37 cellular contexts compared by ENCODE assay signal in genomic region chr5:30540150-30540549, GRCh38.
"Had no signal": no experiment of that assay in that cellular context is flagged by ENCODE, and none has a peak within 500 bp of the region (broad histone marks: within the 10 kb centered on the region; RNA-seq: fewer than 3 reads in every experiment).

No MANE protein-coding gene starts in this region.

- H3K9me3 ChIP-seq: adrenal gland, body of pancreas had no signal

- H3K4me1 Mint-ChIP-seq: activated B cell treated with CpG ODN at 0.5 μM for 24 hours; activated CD4-positive, alpha-beta T cell treated with anti-CD3 and anti-CD28 coated beads, Interleukin-2, amount 10 ng/mL, durations not matched to agents 24 days and 14 days; activated naive CD8-positive, alpha-beta T cell treated with anti-CD3 and anti-CD28 coated beads for 36 hours; activated T-helper 17 cell treated with anti-CD3 and anti-CD28 coated beads, Interleukin-2, amount 50 U/mL, for 72 hours; central memory CD8-positive, alpha-beta T cell had no signal

- ATAC-seq: activated CD8-positive, alpha-beta T cell treated with anti-CD3 and anti-CD28 coated beads for 36 hours; activated naive CD4-positive, alpha-beta T cell treated with anti-CD3 and anti-CD28 coated beads, Interleukin-2, amount 50 U/mL, for 72 hours; activated T-cell treated with anti-CD3 and anti-CD28 coated beads, Interleukin-2, amount 50 U/mL, for 4 hours; activated T-cell treated with anti-CD3 and anti-CD28 coated beads, Interleukin-2, amount 50 U/mL, for 72 hours; activated T-helper 17 cell treated with anti-CD3 and anti-CD28 coated beads, Interleukin-2, amount 50 U/mL, for 72 hours; body of pancreas had no signal

- H3K4me1 ChIP-seq: adrenal gland, body of pancreas had no signal

- DNase-seq: activated B cell treated with CpG ODN at 0.5 μM for 24 hours; activated CD4-positive, alpha-beta memory T cell treated with anti-CD3 and anti-CD28 coated beads for 36 hours; activated CD4-positive, alpha-beta T cell treated with anti-CD3 and anti-CD28 coated beads for 4 hours; activated CD4-positive, alpha-beta T cell treated with anti-CD3 and anti-CD28 coated beads, Interleukin-2, amount 10 ng/mL, durations not matched to agents 24 days and 14 days; activated CD4-positive, alpha-beta T cell treated with anti-CD3 and anti-CD28 coated beads, Interleukin-2, amount 50 U/mL, for 1 hour; activated CD4-positive, alpha-beta T cell treated with anti-CD3 and anti-CD28 coated beads, Interleukin-2, amount 50 U/mL, for 4 hours; activated CD4-positive, CD25-positive, alpha-beta regulatory T cell treated with anti-CD3 and anti-CD28 coated beads, Interleukin-2, amount 50 U/mL, for 72 hours; activated CD8-positive, alpha-beta memory T cell treated with anti-CD3 and anti-CD28 coated beads, Interleukin-2, amount 50 U/mL, for 4 hours; activated CD8-positive, alpha-beta T cell treated with anti-CD3 and anti-CD28 coated beads for 36 hours; activated effector memory CD4-positive, alpha-beta T cell treated with anti-CD3 and anti-CD28 coated beads, Interleukin-2, amount 50 U/mL, for 16 hours; activated gamma-delta T cell treated with Interleukin-2 at 50 U/mL for 16 hours; activated naive CD4-positive, alpha-beta T cell; activated naive CD4-positive, alpha-beta T cell treated with anti-CD3 and anti-CD28 coated beads for 36 hours; activated naive CD4-positive, alpha-beta T cell treated with anti-CD3 and anti-CD28 coated beads, Interleukin-2, amount 50 U/mL, for 16 hours; activated naive CD8-positive, alpha-beta T cell treated with anti-CD3 and anti-CD28 coated beads for 36 hours; activated T-cell treated with anti-CD3 and anti-CD28 coated beads for 4 hours; activated T-cell treated with anti-CD3 and anti-CD28 coated beads, Interleukin-2, amount 50 U/mL, for 1 hour; activated T-cell treated with anti-CD3 and anti-CD28 coated beads, Interleukin-2, amount 50 U/mL, for 4 hours; activated T-cell treated with anti-CD3 and anti-CD28 coated beads, Interleukin-2, amount 50 U/mL, for 72 hours; adrenal gland; amniotic stem cell; aorta; body of pancreas; brain microvascular endothelial cell; caudate nucleus; cerebellar nuclear complex; T-helper 1 cell; T-helper 2 cell; T-helper 9 cell had no signal

- H3K27me3 Mint-ChIP-seq: activated B cell treated with CpG ODN at 0.5 μM for 24 hours; activated CD4-positive, alpha-beta memory T cell treated with anti-CD3 and anti-CD28 coated beads for 36 hours; activated CD4-positive, alpha-beta T cell treated with anti-CD3 and anti-CD28 coated beads, Interleukin-2, amount 10 ng/mL, durations not matched to agents 24 days and 14 days; activated CD8-positive, alpha-beta T cell treated with anti-CD3 and anti-CD28 coated beads for 36 hours; activated naive CD8-positive, alpha-beta T cell treated with anti-CD3 and anti-CD28 coated beads for 36 hours; activated T-helper 17 cell treated with anti-CD3 and anti-CD28 coated beads, Interleukin-2, amount 50 U/mL, for 72 hours; central memory CD8-positive, alpha-beta T cell had no signal

- H3K36me3 Mint-ChIP-seq: activated CD4-positive, alpha-beta memory T cell treated with anti-CD3 and anti-CD28 coated beads for 36 hours; activated naive CD4-positive, alpha-beta T cell treated with anti-CD3 and anti-CD28 coated beads, Interleukin-2, amount 50 U/mL, for 72 hours; activated naive CD8-positive, alpha-beta T cell treated with anti-CD3 and anti-CD28 coated beads for 36 hours had no signal

- H3K4me3 ChIP-seq: adrenal gland, body of pancreas, cardiac muscle cell had no signal

- H3K4me3 Mint-ChIP-seq: activated B cell treated with CpG ODN at 0.5 μM for 24 hours; activated CD4-positive, alpha-beta memory T cell treated with anti-CD3 and anti-CD28 coated beads for 36 hours; activated CD4-positive, alpha-beta T cell treated with anti-CD3 and anti-CD28 coated beads, Interleukin-2, amount 10 ng/mL, durations not matched to agents 24 days and 14 days; activated CD8-positive, alpha-beta T cell treated with anti-CD3 and anti-CD28 coated beads for 36 hours; activated naive CD4-positive, alpha-beta T cell treated with anti-CD3 and anti-CD28 coated beads for 36 hours; activated naive CD8-positive, alpha-beta T cell treated with anti-CD3 and anti-CD28 coated beads for 36 hours; activated T-cell treated with anti-CD3 and anti-CD28 coated beads, Interleukin-2, amount 50 U/mL, for 4 hours; activated T-cell treated with anti-CD3 and anti-CD28 coated beads, Interleukin-2, amount 50 U/mL, for 72 hours; activated T-helper 1 cell treated with anti-CD3 and anti-CD28 coated beads, Interleukin-12 subunit alpha, Interleukin-12 subunit beta, Interleukin-2, Interleukin-4 antibody, amounts not matched to agents 30 ng/mL and 10 ng/mL and 1 ng/mL, durations not matched to agents 14 hours and 24 hours and 36 hours; activated T-helper 17 cell treated with anti-CD3 and anti-CD28 coated beads, Interleukin-2, amount 50 U/mL, for 72 hours; central memory CD8-positive, alpha-beta T cell; T-helper 1 cell treated with Interleukin-12 subunit alpha and Interleukin-12 subunit beta and Interleukin-4 antibody, amounts not matched to agents 30 μg/mL and 1 μg/mL, for 36 hours; T-helper 2 cell treated with Interferon-gamma antibody and Interleukin-4, amounts not matched to agents 5 μg/mL and 100 μg/mL, for 36 hours had no signal

- H3K27me3 ChIP-seq: adrenal gland, body of pancreas, brain microvascular endothelial cell had no signal

- H3K27ac ChIP-seq: adrenal gland, body of pancreas, brain microvascular endothelial cell, cardiac muscle cell, VCaP had no signal

- H3K27ac Mint-ChIP-seq: activated B cell treated with CpG ODN at 0.5 μM for 24 hours; activated CD4-positive, alpha-beta memory T cell treated with anti-CD3 and anti-CD28 coated beads for 36 hours; activated CD4-positive, alpha-beta T cell treated with anti-CD3 and anti-CD28 coated beads, Interleukin-2, amount 10 ng/mL, durations not matched to agents 24 days and 14 days; activated CD8-positive, alpha-beta T cell treated with anti-CD3 and anti-CD28 coated beads for 36 hours; activated naive CD4-positive, alpha-beta T cell treated with anti-CD3 and anti-CD28 coated beads for 36 hours; activated naive CD4-positive, alpha-beta T cell treated with anti-CD3 and anti-CD28 coated beads, Interleukin-2, amount 50 U/mL, for 72 hours; activated naive CD8-positive, alpha-beta T cell treated with anti-CD3 and anti-CD28 coated beads for 36 hours; activated T-cell treated with anti-CD3 and anti-CD28 coated beads, Interleukin-2, amount 50 U/mL, for 72 hours; activated T-helper 1 cell treated with anti-CD3 and anti-CD28 coated beads, Interleukin-12 subunit alpha, Interleukin-12 subunit beta, Interleukin-2, Interleukin-4 antibody, amounts not matched to agents 30 ng/mL and 10 ng/mL and 1 ng/mL, durations not matched to agents 14 hours and 24 hours and 36 hours; activated T-helper 17 cell treated with anti-CD3 and anti-CD28 coated beads, Interleukin-2, amount 50 U/mL, for 72 hours; T-helper 1 cell treated with Interleukin-12 subunit alpha and Interleukin-12 subunit beta and Interleukin-4 antibody, amounts not matched to agents 30 μg/mL and 1 μg/mL, for 36 hours; T-helper 2 cell treated with Interferon-gamma antibody and Interleukin-4, amounts not matched to agents 5 μg/mL and 100 μg/mL, for 36 hours had no signal

- H3K36me3 ChIP-seq: adrenal gland, brain microvascular endothelial cell, cardiac muscle cell had no signal
